ENCODE assay signal across 8 cellular contexts in genomic region chr16:649646-650045, GRCh38. TPM values are rescaled to one million over a fixed set of nuclear protein-coding genes. Genes with fewer than 3 reads are reported as not detected.
DNase-seq lines count a peak whose midpoint lies in the region; ATAC-seq and TF ChIP-seq lines count a peak whose summit lies in the region.

No MANE protein-coding gene starts in this region.

- H3K36me3 ChIP-seq in KOPT-K1 (ENCODE audit: insufficient read depth, low read length) (peaks cover 23% of the 10 kb centered on the region; the same call in 1 of the 2 replicates), breast epithelium (no peaks in the 10 kb centered on the region), mucosa of descending colon (ENCODE audit: low read depth) (no peaks in the 10 kb centered on the region)

- in situ Hi-C loops in ACHN (cut with HindIII; ENCODE audit: low pct_ligation_motif_present, low pct_unique_long_range_greater_than_20kb, low sequenced_read_pairs) = no loop called here

- TF ChIP-seq CTCF in breast epithelium (IDR thresholded peaks at IDR 0.05) (no peak), mucosa of descending colon (IDR thresholded peaks at IDR 0.05) (no peak)

- peak overlapping the region; percentile 83 for H3K27ac ChIP-seq in KOPT-K1 (ENCODE audit: low read depth, low read length, poor library complexity, severe bottlenecking)
- H3K27ac ChIP-seq in breast epithelium = peak overlapping the region; percentile 89 to 94

- intact Hi-C loops in breast epithelium (cut with DNase I; ENCODE audit: low total_unique reads) (no loop called here), mucosa of descending colon (cut with DNase I, micrococcal nuclease) (loop anchor here in 1 of 2 donors (10.0 kb wide), 1 partner anchor 55 kb away; the partner anchor contains the start of gene RAB40C)

- DNase-seq in ACHN (peak; percentile 33), breast epithelium (ENCODE audit: low spot score in 2 of 2) (no peak), mucosa of descending colon (peak in 1 of 3 donors; percentile 58), NCI-H1930 (lab: John Stamatoyannopoulos, UW) (no peak), dermis blood vessel endothelial cell (no peak)

- H3K4me1 ChIP-seq in breast epithelium (peaks cover 12 to 32% of the 10 kb centered on the region in 2 donors), mucosa of descending colon (ENCODE audit: low read depth) (peaks cover 43% of the 10 kb centered on the region)

- H3K4me3 ChIP-seq in breast epithelium = peak overlapping the region; percentile 68 to 85 (median 80)
- H3K4me3 ChIP-seq in mucosa of descending colon = peak overlapping the region; percentile 25

- H3K27me3 ChIP-seq in breast epithelium = no peaks in the 10 kb centered on the region

- TF ChIP-seq POLR2A in breast epithelium (IDR thresholded peaks at IDR 0.05) = no peak

- ATAC-seq in GM19023 (IDR thresholded peaks at IDR 0.05; ENCODE audit: unreplicated experiment) (peak; percentile 13), mucosa of descending colon (no peak), HG03108 (IDR thresholded peaks at IDR 0.05; ENCODE audit: unreplicated experiment) (no peak)

- H3K9me3 ChIP-seq in KOPT-K1 (ENCODE audit: insufficient read depth, low read length, poor library complexity, severe bottlenecking) (no peaks in the 10 kb centered on the region), breast epithelium (no peaks in the 10 kb centered on the region), mucosa of descending colon (no peaks in the 10 kb centered on the region)

RNA-seq across cellular contexts. Expression of gene WDR90, which starts 0.5 kb away (rescaled TPM):
- total RNA-seq in breast epithelium (10 to 100 TPM in 2 of 3 donors, 1 to 10 TPM in 1; 9.6 to 26.9 (median 22.7) TPM), mucosa of descending colon (10 to 100 TPM; 35.0 to 54.9 (median 50.2) TPM), dermis blood vessel endothelial cell (10.7 and 15.1 TPM in 2 replicates)

RNA-seq across cellular contexts. Expression of gene MCRIP2, which starts 8.0 kb away (rescaled TPM):
- total RNA-seq in breast epithelium = 10 to 100 TPM; 26.8 to 39.7 (median 34.9) TPM
- total RNA-seq in mucosa of descending colon = 100 to 1,000 TPM in 2 of 3 donors, 10 to 100 TPM in 1; 76.3 to 116 (median 100) TPM
- total RNA-seq in dermis blood vessel endothelial cell = 11.2 and 12.6 TPM in 2 replicates

RNA-seq across cellular contexts. Expression of gene METTL26, which starts 13.5 kb away (rescaled TPM):
- total RNA-seq in breast epithelium (100 to 1,000 TPM; 108 to 136 (median 130) TPM), mucosa of descending colon (10 to 100 TPM; 40.3 to 52.4 (median 50.0) TPM), dermis blood vessel endothelial cell (76.4 and 83.6 TPM in 2 replicates)

RNA-seq across cellular contexts. Expression of gene RHOT2, which starts 18.3 kb away (rescaled TPM):
- total RNA-seq in breast epithelium (10 to 100 TPM; 39.4 to 90.8 (median 66.9) TPM), mucosa of descending colon (100 to 1,000 TPM; 124 to 138 (median 127) TPM), dermis blood vessel endothelial cell (32.9 and 49.0 TPM in 2 replicates)

RNA-seq across cellular contexts. Expression of gene WFIKKN1, which starts 18.9 kb away (rescaled TPM):
- total RNA-seq in breast epithelium = under 1 TPM in 2 of 3 donors, not detected in 1; 0.66 to 0.73 TPM
- 1 to 10 TPM; 1.1 to 2.2 (median 1.6) TPM for total RNA-seq in mucosa of descending colon
- 0.14 and 0.17 TPM in 2 replicates for total RNA-seq in dermis blood vessel endothelial cell
